1 cellular context compared by ENCODE assay signal in genomic region chr19:4870025-4870700, GRCh38.
TF ChIP-seq lines count a peak whose summit lies in the region.

No MANE protein-coding gene starts in this region.

TF ChIP-seq in HepG2, 621 proteins besides CTCF, POLR2A, EP300 and RAD21 (continued from another document and continues in another):
- TF ChIP-seq AKNA (CRISPR knock-in tag; IDR thresholded peaks at IDR 0.05; ENCODE audit: borderline replicate concordance): no peak
- TF ChIP-seq DNMT3B (CRISPR knock-in tag; conservative IDR thresholded peaks at IDR 0.05): no peak
- TF ChIP-seq TCF7 (IDR thresholded peaks at IDR 0.05; ENCODE audit: low read depth): no peak
- peak; percentile 95 for TF ChIP-seq GATAD2A (CRISPR knock-in tag; IDR thresholded peaks at IDR 0.05)
- no peak; the same call in 2 of the 3 replicates for TF ChIP-seq MXI1 (IDR thresholded peaks at IDR 0.05; ENCODE audit: borderline replicate concordance, low read depth, low read length)
- 0 out of 2 replicates have a peak, but pooled peaks have one; percentile 17 for TF ChIP-seq ZNF142 (CRISPR knock-in tag; IDR thresholded peaks at IDR 0.05)
- no peak for TF ChIP-seq ATF6 (CRISPR knock-in tag; conservative IDR thresholded peaks at IDR 0.05)
- no peak for TF ChIP-seq ZNF615 (CRISPR knock-in tag; IDR thresholded peaks at IDR 0.05; ENCODE audit: borderline replicate concordance)
- no peak for TF ChIP-seq ZFP90 (CRISPR knock-in tag; IDR thresholded peaks at IDR 0.05; ENCODE audit: borderline replicate concordance)
- no peak for TF ChIP-seq CERS6 (CRISPR knock-in tag; IDR thresholded peaks at IDR 0.05)
- peak; percentile 100 for TF ChIP-seq ZMYM2 (CRISPR knock-in tag; IDR thresholded peaks at IDR 0.05)
- peak; percentile 96 for TF ChIP-seq ZNF18 (CRISPR knock-in tag; IDR thresholded peaks at IDR 0.05; ENCODE audit: insufficient replicate concordance)
- 0 out of 2 replicates have a peak, but pooled peaks have one; percentile 20 for TF ChIP-seq ZNF317 (CRISPR knock-in tag; IDR thresholded peaks at IDR 0.05)
- no peak for TF ChIP-seq RBFOX2 (IDR thresholded peaks at IDR 0.05; ENCODE audit: low read depth, low read length)
- no peak for TF ChIP-seq DZIP1 (CRISPR knock-in tag; IDR thresholded peaks at IDR 0.05)
- no peak for TF ChIP-seq HMGXB3 (CRISPR knock-in tag; IDR thresholded peaks at IDR 0.05; ENCODE audit: borderline replicate concordance)
- TF ChIP-seq CHD2 (IDR thresholded peaks at IDR 0.05; ENCODE audit: low read depth, low read length): peak; percentile 63; the same call in 1 of the 2 replicates
- no peak for TF ChIP-seq HOXA7 (CRISPR knock-in tag; IDR thresholded peaks at IDR 0.05)
- peak; percentile 24; the same call in 1 of the 2 replicates for TF ChIP-seq ZNF564 (CRISPR knock-in tag; IDR thresholded peaks at IDR 0.05)
- TF ChIP-seq HMGA1 (CRISPR knock-in tag; conservative IDR thresholded peaks at IDR 0.05): no peak
- TF ChIP-seq HNF4A (CRISPR knock-in tag; IDR thresholded peaks at IDR 0.05): peak; percentile 60
- no peak for TF ChIP-seq ZBTB14 (CRISPR knock-in tag; IDR thresholded peaks at IDR 0.05)
- TF ChIP-seq ZNF333 (CRISPR knock-in tag; IDR thresholded peaks at IDR 0.05; ENCODE audit: borderline replicate concordance): no peak
- TF ChIP-seq MAZ (IDR thresholded peaks at IDR 0.05; ENCODE audit: borderline replicate concordance, low read depth, low read length): peak; percentile 95
- peak; percentile 35; the same call in 1 of the 2 replicates for TF ChIP-seq MAZ (CRISPR knock-in tag; IDR thresholded peaks at IDR 0.05; ENCODE audit: low read depth)
- TF ChIP-seq SMC3 (IDR thresholded peaks at IDR 0.05; ENCODE audit: low read length): 0 out of 2 replicates have a peak, but pooled peaks have one; percentile 14
- peak; percentile 73; the same call in 1 of the 2 replicates for TF ChIP-seq ZNF121 (CRISPR knock-in tag; IDR thresholded peaks at IDR 0.05)
- TF ChIP-seq CHD4 (IDR thresholded peaks at IDR 0.05; ENCODE audit: borderline replicate concordance, low read length): peak; percentile 100
- no peak for TF ChIP-seq NFATC3 (CRISPR knock-in tag; IDR thresholded peaks at IDR 0.05)
- TF ChIP-seq KAT8 (CRISPR knock-in tag; IDR thresholded peaks at IDR 0.05): peak; percentile 54; the same call in 1 of the 2 replicates
